In genomic region chr18:79625195-79625923, GRCh38 we compare ENCODE assay signal across 8 cellular contexts. TPM values are rescaled to one million over a fixed set of nuclear protein-coding genes. Genes with fewer than 3 reads are reported as not detected.
DNase-seq lines count a peak whose midpoint lies in the region; ATAC-seq and TF ChIP-seq lines count a peak whose summit lies in the region.

No MANE protein-coding gene starts in this region.

- peak; percentile 44 for DNase-seq in G401 (ENCODE audit: low spot score)
- DNase-seq in epithelial cell of esophagus (ENCODE audit: low read depth) = peak; percentile 4
- no peak for DNase-seq in NCI-H2081 treated with DMSO at 0.1 percent for 48 hours (lab: John Stamatoyannopoulos, UW)
- DNase-seq in epidermal melanocyte (ENCODE audit: insufficient read length, low spot score) = no peak
- no peak for DNase-seq in NCI-H510A treated with DMSO at 0.1 percent for 48 hours (lab: John Stamatoyannopoulos, UW)
- DNase-seq in DMS79 (lab: John Stamatoyannopoulos, UW) = no peak

- H3K4me3 ChIP-seq in epithelial cell of esophagus (ENCODE audit: low read length) = no peak overlapping the region

- ATAC-seq in GM19468 (IDR thresholded peaks at IDR 0.05; ENCODE audit: extremely low read depth, unreplicated experiment) (peak; percentile 73), HG03521 (IDR thresholded peaks at IDR 0.05; ENCODE audit: unreplicated experiment) (peak; percentile 54)

- no peak for TF ChIP-seq CTCF in epithelial cell of esophagus (IDR thresholded peaks at IDR 0.05; ENCODE audit: insufficient read depth, low read depth, low read length, missing control alignments)

- in situ Hi-C loops in G401 (cut with HindIII; ENCODE audit: low sequenced_read_pairs) = no loop called here

RNA-seq across cellular contexts. Expression of gene CTDP1, which starts 54.2 kb away (rescaled TPM):
- 37.1 and 39.7 TPM in 2 replicates for total RNA-seq in G401 (2014; rRNA removed; shearing (Covaris generic))

Comparison
In these comparisons a context has a peak if more than half of its experiments do, and no peak if none do; other contexts are left out.
1. DNase-seq: peak in G401 (single experiment) and epithelial cell of esophagus (single experiment); none in NCI-H2081 treated with DMSO at 0.1 percent for 48 hours (single experiment), epidermal melanocyte (single experiment), NCI-H510A treated with DMSO at 0.1 percent for 48 hours (single experiment) and DMS79 (single experiment).